1 cellular context compared by ENCODE assay signal in the genomic region with DNA sequence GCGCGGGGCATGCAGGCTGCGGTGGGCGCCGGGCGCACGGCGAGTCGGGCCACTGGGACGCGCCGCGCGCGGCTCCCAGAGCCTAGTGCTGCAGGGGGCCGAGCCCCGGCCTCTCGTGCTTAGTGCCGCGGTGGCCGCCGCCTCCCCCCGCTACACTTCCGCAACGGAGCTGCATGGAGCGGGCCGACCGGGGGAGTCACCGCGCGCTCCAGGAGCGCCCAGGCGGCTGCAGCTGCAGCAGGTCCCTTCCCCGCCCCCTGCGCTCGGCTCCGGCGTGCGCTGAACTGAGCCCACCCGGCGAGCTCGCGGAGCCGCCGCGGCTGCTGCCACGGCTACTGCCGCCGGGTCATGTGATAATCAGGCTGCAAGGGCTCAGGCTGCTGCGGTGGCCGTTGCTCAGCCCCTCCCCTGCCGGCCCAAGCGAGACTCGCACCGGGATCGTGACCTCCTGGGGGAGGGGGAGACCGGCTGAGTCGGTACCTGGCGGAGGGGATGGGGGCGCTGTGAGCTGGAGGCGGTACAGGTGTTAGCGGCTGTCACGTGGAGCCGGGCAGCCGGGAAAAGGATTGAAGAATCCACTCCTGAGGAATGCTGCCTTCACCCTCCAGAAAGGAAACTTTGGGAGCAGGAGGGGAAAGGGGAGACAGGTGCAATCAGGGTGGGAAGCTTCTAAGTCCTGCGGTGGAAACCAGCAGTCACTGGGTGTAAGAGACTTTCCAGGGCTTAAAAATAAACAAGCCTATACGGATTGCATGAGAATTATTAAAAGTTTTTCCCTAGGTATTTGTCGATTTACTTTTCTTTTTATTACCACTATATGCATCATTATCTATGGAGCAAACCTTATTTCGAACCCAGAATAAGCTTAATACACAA.
TF ChIP-seq lines count a peak whose summit lies in the region.

A gene with protein sequence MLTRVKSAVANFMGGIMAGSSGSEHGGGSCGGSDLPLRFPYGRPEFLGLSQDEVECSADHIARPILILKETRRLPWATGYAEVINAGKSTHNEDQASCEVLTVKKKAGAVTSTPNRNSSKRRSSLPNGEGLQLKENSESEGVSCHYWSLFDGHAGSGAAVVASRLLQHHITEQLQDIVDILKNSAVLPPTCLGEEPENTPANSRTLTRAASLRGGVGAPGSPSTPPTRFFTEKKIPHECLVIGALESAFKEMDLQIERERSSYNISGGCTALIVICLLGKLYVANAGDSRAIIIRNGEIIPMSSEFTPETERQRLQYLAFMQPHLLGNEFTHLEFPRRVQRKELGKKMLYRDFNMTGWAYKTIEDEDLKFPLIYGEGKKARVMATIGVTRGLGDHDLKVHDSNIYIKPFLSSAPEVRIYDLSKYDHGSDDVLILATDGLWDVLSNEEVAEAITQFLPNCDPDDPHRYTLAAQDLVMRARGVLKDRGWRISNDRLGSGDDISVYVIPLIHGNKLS (minus strand): TSS at position 352 of the 876 bp plus-strand sequence. CDS start 414 bp downstream, outside the sequence.

TF ChIP-seq in K562, 482 proteins besides CTCF, POLR2A, EP300 and RAD21 (continued from another document and continues in another):
- TF ChIP-seq, protein P1, sequence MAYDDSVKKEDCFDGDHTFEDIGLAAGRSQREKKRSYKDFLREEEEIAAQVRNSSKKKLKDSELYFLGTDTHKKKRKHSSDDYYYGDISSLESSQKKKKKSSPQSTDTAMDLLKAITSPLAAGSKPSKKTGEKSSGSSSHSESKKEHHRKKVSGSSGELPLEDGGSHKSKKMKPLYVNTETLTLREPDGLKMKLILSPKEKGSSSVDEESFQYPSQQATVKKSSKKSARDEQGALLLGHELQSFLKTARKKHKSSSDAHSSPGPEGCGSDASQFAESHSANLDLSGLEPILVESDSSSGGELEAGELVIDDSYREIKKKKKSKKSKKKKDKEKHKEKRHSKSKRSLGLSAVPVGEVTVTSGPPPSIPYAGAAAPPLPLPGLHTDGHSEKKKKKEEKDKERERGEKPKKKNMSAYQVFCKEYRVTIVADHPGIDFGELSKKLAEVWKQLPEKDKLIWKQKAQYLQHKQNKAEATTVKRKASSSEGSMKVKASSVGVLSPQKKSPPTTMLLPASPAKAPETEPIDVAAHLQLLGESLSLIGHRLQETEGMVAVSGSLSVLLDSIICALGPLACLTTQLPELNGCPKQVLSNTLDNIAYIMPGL (CRISPR knock-in tag; IDR thresholded peaks at IDR 0.05) = 0 out of 2 replicates have a peak, but pooled peaks have one; percentile 47
- TF ChIP-seq, protein P2, sequence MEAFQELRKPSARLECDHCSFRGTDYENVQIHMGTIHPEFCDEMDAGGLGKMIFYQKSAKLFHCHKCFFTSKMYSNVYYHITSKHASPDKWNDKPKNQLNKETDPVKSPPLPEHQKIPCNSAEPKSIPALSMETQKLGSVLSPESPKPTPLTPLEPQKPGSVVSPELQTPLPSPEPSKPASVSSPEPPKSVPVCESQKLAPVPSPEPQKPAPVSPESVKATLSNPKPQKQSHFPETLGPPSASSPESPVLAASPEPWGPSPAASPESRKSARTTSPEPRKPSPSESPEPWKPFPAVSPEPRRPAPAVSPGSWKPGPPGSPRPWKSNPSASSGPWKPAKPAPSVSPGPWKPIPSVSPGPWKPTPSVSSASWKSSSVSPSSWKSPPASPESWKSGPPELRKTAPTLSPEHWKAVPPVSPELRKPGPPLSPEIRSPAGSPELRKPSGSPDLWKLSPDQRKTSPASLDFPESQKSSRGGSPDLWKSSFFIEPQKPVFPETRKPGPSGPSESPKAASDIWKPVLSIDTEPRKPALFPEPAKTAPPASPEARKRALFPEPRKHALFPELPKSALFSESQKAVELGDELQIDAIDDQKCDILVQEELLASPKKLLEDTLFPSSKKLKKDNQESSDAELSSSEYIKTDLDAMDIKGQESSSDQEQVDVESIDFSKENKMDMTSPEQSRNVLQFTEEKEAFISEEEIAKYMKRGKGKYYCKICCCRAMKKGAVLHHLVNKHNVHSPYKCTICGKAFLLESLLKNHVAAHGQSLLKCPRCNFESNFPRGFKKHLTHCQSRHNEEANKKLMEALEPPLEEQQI (IDR thresholded peaks at IDR 0.05) = no peak
- TF ChIP-seq ZEB2 (IDR thresholded peaks at IDR 0.05) = peak; percentile 94
- TF ChIP-seq MCM3 (IDR thresholded peaks at IDR 0.05) = no peak
- no peak for TF ChIP-seq RHOXF2B (CRISPR knock-in tag; conservative IDR thresholded peaks at IDR 0.05)
- no peak for TF ChIP-seq BRCA1 (IDR thresholded peaks at IDR 0.05)
- TF ChIP-seq BRCA1 (CRISPR knock-in tag; IDR thresholded peaks at IDR 0.05) = no peak
- TF ChIP-seq SMAD4 (CRISPR knock-in tag; conservative IDR thresholded peaks at IDR 0.05) = 0 out of 2 replicates have a peak, but pooled peaks have one; percentile 41
- TF ChIP-seq ZNF212 (CRISPR knock-in tag; IDR thresholded peaks at IDR 0.05) = no peak
- TF ChIP-seq, protein P3, sequence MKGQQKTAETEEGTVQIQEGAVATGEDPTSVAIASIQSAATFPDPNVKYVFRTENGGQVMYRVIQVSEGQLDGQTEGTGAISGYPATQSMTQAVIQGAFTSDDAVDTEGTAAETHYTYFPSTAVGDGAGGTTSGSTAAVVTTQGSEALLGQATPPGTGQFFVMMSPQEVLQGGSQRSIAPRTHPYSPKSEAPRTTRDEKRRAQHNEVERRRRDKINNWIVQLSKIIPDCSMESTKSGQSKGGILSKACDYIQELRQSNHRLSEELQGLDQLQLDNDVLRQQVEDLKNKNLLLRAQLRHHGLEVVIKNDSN (CRISPR knock-in tag; IDR thresholded peaks at IDR 0.05) = peak; percentile 92
- TF ChIP-seq, protein P4, sequence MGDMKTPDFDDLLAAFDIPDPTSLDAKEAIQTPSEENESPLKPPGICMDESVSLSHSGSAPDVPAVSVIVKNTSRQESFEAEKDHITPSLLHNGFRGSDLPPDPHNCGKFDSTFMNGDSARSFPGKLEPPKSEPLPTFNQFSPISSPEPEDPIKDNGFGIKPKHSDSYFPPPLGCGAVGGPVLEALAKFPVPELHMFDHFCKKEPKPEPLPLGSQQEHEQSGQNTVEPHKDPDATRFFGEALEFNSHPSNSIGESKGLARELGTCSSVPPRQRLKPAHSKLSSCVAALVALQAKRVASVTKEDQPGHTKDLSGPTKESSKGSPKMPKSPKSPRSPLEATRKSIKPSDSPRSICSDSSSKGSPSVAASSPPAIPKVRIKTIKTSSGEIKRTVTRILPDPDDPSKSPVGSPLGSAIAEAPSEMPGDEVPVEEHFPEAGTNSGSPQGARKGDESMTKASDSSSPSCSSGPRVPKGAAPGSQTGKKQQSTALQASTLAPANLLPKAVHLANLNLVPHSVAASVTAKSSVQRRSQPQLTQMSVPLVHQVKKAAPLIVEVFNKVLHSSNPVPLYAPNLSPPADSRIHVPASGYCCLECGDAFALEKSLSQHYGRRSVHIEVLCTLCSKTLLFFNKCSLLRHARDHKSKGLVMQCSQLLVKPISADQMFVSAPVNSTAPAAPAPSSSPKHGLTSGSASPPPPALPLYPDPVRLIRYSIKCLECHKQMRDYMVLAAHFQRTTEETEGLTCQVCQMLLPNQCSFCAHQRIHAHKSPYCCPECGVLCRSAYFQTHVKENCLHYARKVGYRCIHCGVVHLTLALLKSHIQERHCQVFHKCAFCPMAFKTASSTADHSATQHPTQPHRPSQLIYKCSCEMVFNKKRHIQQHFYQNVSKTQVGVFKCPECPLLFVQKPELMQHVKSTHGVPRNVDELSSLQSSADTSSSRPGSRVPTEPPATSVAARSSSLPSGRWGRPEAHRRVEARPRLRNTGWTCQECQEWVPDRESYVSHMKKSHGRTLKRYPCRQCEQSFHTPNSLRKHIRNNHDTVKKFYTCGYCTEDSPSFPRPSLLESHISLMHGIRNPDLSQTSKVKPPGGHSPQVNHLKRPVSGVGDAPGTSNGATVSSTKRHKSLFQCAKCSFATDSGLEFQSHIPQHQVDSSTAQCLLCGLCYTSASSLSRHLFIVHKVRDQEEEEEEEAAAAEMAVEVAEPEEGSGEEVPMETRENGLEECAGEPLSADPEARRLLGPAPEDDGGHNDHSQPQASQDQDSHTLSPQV (IDR thresholded peaks at IDR 0.05) = no peak
- TF ChIP-seq, protein P5, sequence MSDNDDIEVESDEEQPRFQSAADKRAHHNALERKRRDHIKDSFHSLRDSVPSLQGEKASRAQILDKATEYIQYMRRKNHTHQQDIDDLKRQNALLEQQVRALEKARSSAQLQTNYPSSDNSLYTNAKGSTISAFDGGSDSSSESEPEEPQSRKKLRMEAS (CRISPR knock-in tag; IDR thresholded peaks at IDR 0.05) = peak; percentile 44; the same call in 1 of the 2 replicates
- no peak for TF ChIP-seq TRIM28 (IDR thresholded peaks at IDR 0.05)
- TF ChIP-seq, protein P6, sequence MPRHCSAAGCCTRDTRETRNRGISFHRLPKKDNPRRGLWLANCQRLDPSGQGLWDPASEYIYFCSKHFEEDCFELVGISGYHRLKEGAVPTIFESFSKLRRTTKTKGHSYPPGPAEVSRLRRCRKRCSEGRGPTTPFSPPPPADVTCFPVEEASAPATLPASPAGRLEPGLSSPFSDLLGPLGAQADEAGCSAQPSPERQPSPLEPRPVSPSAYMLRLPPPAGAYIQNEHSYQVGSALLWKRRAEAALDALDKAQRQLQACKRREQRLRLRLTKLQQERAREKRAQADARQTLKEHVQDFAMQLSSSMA (CRISPR knock-in tag; IDR thresholded peaks at IDR 0.05) = 0 out of 2 replicates have a peak, but pooled peaks have one; percentile 7
- no peak for TF ChIP-seq BCL6 (CRISPR knock-in tag; IDR thresholded peaks at IDR 0.05)
- TF ChIP-seq, protein P7, sequence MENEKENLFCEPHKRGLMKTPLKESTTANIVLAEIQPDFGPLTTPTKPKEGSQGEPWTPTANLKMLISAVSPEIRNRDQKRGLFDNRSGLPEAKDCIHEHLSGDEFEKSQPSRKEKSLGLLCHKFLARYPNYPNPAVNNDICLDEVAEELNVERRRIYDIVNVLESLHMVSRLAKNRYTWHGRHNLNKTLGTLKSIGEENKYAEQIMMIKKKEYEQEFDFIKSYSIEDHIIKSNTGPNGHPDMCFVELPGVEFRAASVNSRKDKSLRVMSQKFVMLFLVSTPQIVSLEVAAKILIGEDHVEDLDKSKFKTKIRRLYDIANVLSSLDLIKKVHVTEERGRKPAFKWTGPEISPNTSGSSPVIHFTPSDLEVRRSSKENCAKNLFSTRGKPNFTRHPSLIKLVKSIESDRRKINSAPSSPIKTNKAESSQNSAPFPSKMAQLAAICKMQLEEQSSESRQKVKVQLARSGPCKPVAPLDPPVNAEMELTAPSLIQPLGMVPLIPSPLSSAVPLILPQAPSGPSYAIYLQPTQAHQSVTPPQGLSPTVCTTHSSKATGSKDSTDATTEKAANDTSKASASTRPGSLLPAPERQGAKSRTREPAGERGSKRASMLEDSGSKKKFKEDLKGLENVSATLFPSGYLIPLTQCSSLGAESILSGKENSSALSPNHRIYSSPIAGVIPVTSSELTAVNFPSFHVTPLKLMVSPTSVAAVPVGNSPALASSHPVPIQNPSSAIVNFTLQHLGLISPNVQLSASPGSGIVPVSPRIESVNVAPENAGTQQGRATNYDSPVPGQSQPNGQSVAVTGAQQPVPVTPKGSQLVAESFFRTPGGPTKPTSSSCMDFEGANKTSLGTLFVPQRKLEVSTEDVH (IDR thresholded peaks at IDR 0.05; ENCODE audit: low read depth, partially characterized antibody) = no peak
- TF ChIP-seq CBFA2T3 (IDR thresholded peaks at IDR 0.05) = peak; percentile 33
- TF ChIP-seq, protein P8, sequence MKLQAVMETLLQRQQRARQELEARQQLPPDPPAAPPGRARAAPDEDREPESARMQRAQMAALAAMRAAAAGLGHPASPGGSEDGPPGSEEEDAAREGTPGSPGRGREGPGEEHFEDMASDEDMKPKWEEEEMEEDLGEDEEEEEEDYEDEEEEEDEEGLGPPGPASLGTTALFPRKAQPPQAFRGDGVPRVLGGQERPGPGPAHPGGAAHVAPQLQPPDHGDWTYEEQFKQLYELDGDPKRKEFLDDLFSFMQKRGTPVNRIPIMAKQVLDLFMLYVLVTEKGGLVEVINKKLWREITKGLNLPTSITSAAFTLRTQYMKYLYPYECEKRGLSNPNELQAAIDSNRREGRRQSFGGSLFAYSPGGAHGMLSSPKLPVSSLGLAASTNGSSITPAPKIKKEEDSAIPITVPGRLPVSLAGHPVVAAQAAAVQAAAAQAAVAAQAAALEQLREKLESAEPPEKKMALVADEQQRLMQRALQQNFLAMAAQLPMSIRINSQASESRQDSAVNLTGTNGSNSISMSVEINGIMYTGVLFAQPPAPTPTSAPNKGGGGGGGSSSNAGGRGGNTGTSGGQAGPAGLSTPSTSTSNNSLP (IDR thresholded peaks at IDR 0.05; ENCODE audit: borderline replicate concordance, low read depth, low read length) = no peak
- TF ChIP-seq NCOA6 (IDR thresholded peaks at IDR 0.05) = no peak
- no peak for TF ChIP-seq PTBP1 (IDR thresholded peaks at IDR 0.05; ENCODE audit: low read depth, low read length)
- TF ChIP-seq, protein P9, sequence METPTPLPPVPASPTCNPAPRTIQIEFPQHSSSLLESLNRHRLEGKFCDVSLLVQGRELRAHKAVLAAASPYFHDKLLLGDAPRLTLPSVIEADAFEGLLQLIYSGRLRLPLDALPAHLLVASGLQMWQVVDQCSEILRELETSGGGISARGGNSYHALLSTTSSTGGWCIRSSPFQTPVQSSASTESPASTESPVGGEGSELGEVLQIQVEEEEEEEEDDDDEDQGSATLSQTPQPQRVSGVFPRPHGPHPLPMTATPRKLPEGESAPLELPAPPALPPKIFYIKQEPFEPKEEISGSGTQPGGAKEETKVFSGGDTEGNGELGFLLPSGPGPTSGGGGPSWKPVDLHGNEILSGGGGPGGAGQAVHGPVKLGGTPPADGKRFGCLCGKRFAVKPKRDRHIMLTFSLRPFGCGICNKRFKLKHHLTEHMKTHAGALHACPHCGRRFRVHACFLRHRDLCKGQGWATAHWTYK (CRISPR knock-in tag; IDR thresholded peaks at IDR 0.05) = no peak
- TF ChIP-seq TBP (optimal IDR thresholded peaks at IDR 0.05; ENCODE audit: low read depth, low read length) = peak; percentile 55
- no peak for TF ChIP-seq BACH1 (tag; IDR thresholded peaks at IDR 0.05)
- peak; percentile 61; the same call in 1 of the 2 replicates for TF ChIP-seq SP1 (CRISPR knock-in tag; IDR thresholded peaks at IDR 0.05)
- peak; percentile 17 for TF ChIP-seq DACH1 (IDR thresholded peaks at IDR 0.05; ENCODE audit: partially characterized antibody)
- no peak for TF ChIP-seq ARID2 (IDR thresholded peaks at IDR 0.05)
- no peak for TF ChIP-seq KLF1 (tag; IDR thresholded peaks at IDR 0.05)
- peak; percentile 35; the same call in 1 of the 2 replicates for TF ChIP-seq GABPB1 (CRISPR knock-in tag; IDR thresholded peaks at IDR 0.05)
- no peak for TF ChIP-seq NR1H2 (CRISPR knock-in tag; IDR thresholded peaks at IDR 0.05)
- no peak for TF ChIP-seq ZNF121 (CRISPR knock-in tag; conservative IDR thresholded peaks at IDR 0.05)
- TF ChIP-seq KDM5B (IDR thresholded peaks at IDR 0.05; ENCODE audit: insufficient replicate concordance, low read depth, low read length) = peak; percentile 47
- no peak for TF ChIP-seq FOXA1 (IDR thresholded peaks at IDR 0.05; ENCODE audit: borderline replicate concordance)
- TF ChIP-seq PTRF (tag; IDR thresholded peaks at IDR 0.05) = no peak
- no peak for TF ChIP-seq HLTF (IDR thresholded peaks at IDR 0.05)
- TF ChIP-seq, protein P10, sequence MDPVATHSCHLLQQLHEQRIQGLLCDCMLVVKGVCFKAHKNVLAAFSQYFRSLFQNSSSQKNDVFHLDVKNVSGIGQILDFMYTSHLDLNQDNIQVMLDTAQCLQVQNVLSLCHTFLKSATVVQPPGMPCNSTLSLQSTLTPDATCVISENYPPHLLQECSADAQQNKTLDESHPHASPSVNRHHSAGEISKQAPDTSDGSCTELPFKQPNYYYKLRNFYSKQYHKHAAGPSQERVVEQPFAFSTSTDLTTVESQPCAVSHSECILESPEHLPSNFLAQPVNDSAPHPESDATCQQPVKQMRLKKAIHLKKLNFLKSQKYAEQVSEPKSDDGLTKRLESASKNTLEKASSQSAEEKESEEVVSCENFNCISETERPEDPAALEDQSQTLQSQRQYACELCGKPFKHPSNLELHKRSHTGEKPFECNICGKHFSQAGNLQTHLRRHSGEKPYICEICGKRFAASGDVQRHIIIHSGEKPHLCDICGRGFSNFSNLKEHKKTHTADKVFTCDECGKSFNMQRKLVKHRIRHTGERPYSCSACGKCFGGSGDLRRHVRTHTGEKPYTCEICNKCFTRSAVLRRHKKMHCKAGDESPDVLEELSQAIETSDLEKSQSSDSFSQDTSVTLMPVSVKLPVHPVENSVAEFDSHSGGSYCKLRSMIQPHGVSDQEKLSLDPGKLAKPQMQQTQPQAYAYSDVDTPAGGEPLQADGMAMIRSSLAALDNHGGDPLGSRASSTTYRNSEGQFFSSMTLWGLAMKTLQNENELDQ (CRISPR knock-in tag; IDR thresholded peaks at IDR 0.05; ENCODE audit: borderline replicate concordance) = no peak
